ENCODE assay signal across 22 cellular contexts in the genomic region with DNA sequence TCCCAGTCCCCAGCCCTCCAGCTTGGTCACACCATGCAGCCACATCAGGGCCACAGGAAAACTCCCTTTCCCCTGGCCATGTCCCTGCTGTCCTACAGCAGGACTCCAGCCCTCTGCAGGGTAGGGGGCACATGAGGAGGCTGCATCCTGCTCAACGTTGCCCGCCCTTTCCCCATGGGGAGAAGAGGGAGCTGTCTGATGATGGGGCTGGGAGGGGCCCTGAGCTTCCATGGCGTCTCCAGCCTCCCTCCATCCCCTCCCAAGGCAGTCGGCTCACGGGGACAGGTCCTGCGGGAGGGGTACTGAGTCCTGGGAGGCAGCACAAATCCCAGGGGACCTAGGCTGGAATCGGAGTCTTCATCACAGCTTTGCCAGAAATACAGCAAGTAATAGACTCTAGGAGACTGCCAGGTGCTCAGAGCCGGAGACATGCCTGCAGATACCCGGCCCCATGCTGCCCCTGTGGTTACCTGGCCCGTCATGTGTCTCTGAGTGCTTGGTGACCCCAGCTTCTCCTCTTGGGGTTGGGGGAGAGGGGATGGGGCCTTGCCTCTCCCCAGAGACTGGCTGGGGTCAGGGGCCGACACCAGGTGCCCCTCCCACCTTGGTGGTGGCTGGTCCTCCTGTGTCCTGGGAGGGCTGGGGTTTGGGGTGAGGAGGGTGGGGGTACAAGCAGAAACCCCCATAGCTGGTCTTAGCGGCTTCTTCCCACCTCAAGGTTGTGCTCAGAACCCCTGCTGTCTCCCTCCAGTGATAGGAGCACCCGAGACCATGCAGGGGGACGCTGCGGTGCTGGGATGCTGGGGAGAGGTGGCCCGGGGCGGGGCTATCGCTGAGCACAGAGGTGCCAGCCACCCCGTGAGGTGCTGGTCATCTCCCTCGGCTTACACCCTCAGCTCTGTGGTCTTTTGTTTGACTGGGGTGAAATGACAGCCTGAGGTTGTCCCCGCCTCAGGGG. TPM values are rescaled to one million over a fixed set of nuclear protein-coding genes. Genes with fewer than 3 reads are reported as not detected.
DNase-seq lines count a peak whose midpoint lies in the region; ATAC-seq and TF ChIP-seq lines count a peak whose summit lies in the region.
"Had no signal": no experiment of that assay in that cellular context is flagged by ENCODE, and none has a peak within 500 bp of the region (broad histone marks: within the 10 kb centered on the region; RNA-seq: fewer than 3 reads in every experiment).

No MANE protein-coding gene starts in this region.

- H3K36me3 ChIP-seq in mesenchymal stem cell (ENCODE audit: control insufficient read depth in 1 of 2, insufficient read depth in 2 of 2, low read depth in 1 of 2, low read length in 2 of 2) = no peaks in the 10 kb centered on the region
- no peaks in the 10 kb centered on the region for H3K36me3 ChIP-seq in esophagus muscularis mucosa

- peak overlapping the region in 1 of 2 experiments; percentile 29 for H3K4me3 ChIP-seq in mesenchymal stem cell (ENCODE audit: insufficient read depth in 1 of 2, low read depth in 1 of 2, low read length in 2 of 2)
- no peak overlapping the region for H3K4me3 ChIP-seq in esophagus muscularis mucosa
- H3K4me3 ChIP-seq: GM12878, GM23248 had no signal

- no peak overlapping the region for H3K9ac ChIP-seq in mesenchymal stem cell (ENCODE audit: low read length)
- H3K9ac ChIP-seq: GM23248 had no signal

- H4K8ac ChIP-seq in mesenchymal stem cell (ENCODE audit: low read length) = no peak overlapping the region

- ATAC-seq in stimulated activated naive CD8-positive, alpha-beta T cell treated with anti-CD3 and anti-CD28 coated beads, Interleukin-15, amount 100 ng/mL, for 72 hours = peak; percentile 24
- ATAC-seq in stimulated activated naive CD8-positive, alpha-beta T cell treated with anti-CD3 and anti-CD28 coated beads, Interleukin-15, Interleukin-2, amounts not matched to agents 100 U/mL and 50 U/mL, for 24 hours = no peak
- no peak for ATAC-seq in stimulated activated naive B cell treated with anti-CD40 and anti-IgM and Interleukin-4, amounts not matched to agents 10 μg/mL and 1 μg/mL and 100 μg/mL, for 72 hours (replicated peaks)
- ATAC-seq: GM12878, HCT116 had no signal

- no peak overlapping the region for H2BK5ac ChIP-seq in mesenchymal stem cell (ENCODE audit: low read depth, low read length, poor library complexity, severe bottlenecking)

- H4K91ac ChIP-seq in mesenchymal stem cell (ENCODE audit: low read length) = no peak overlapping the region

- H3K79me1 ChIP-seq in mesenchymal stem cell (replicated peaks; ENCODE audit: low read length, poor library complexity, severe bottlenecking) = no peaks in the 10 kb centered on the region

- H2BK12ac ChIP-seq in mesenchymal stem cell (ENCODE audit: low read length in 2 of 2) = no peak overlapping the region

- H3K4me2 ChIP-seq in mesenchymal stem cell (ENCODE audit: low read length, poor library complexity, severe bottlenecking) = no peak overlapping the region

- intact Hi-C loops in esophagus muscularis mucosa (cut with DNase I) = no loop called here

- H2AFZ ChIP-seq in mesenchymal stem cell (ENCODE audit: low read depth, low read length) = no peak overlapping the region
- H2AFZ ChIP-seq: GM23248 had no signal

- no peak overlapping the region for H3K4ac ChIP-seq in mesenchymal stem cell (ENCODE audit: low read depth in 1 of 2, low read length in 2 of 2)

- TF ChIP-seq CTCF in GM20000 (IDR thresholded peaks at IDR 0.05; ENCODE audit: extremely low read depth, missing control alignments) (no peak), esophagus muscularis mucosa (IDR thresholded peaks at IDR 0.05) (no peak)

- H3K36me3 Mint-ChIP-seq in stimulated activated naive B cell treated with anti-CD40 and anti-IgM and Interleukin-4, amounts not matched to agents 10 μg/mL and 1 μg/mL and 100 μg/mL, for 72 hours = no peaks in the 10 kb centered on the region

- H3K27me3 ChIP-seq in mesenchymal stem cell (ENCODE audit: control insufficient read depth in 1 of 2, insufficient read depth in 1 of 2, low read length in 2 of 2) (peaks cover 14 to 65% of the 10 kb centered on the region in 2 experiments), esophagus muscularis mucosa (peaks cover 0 to 54% (median 0%) of the 10 kb centered on the region in 4 donors)

- WGBS in mesenchymal stem cell = 85% methylated on average over 20 of the region's 21 CpGs
- WGBS in esophagus muscularis mucosa = 77% methylated on average over 13 of the region's 21 CpGs

- no peak overlapping the region for H3K23ac ChIP-seq in mesenchymal stem cell (ENCODE audit: low read length in 2 of 2)

- H2AK5ac ChIP-seq in mesenchymal stem cell (ENCODE audit: low read length, severe bottlenecking) = no peak overlapping the region

- no peak for DNase-seq in stimulated activated naive CD8-positive, alpha-beta T cell treated with anti-CD3 and anti-CD28 coated beads, Interleukin-15, amount 100 ng/mL, for 72 hours
- DNase-seq in stimulated activated naive CD8-positive, alpha-beta T cell treated with anti-CD3 and anti-CD28 coated beads, Interleukin-15, Interleukin-2, amounts not matched to agents 100 U/mL and 50 U/mL, for 24 hours = no peak
- DNase-seq in GM20000 (ENCODE audit: low spot score) (peak; percentile 11), mesenchymal stem cell (no peak), esophagus muscularis mucosa (ENCODE audit: extremely low spot score) (no peak), NCI-H2081 (lab: John Stamatoyannopoulos, UW) (no peak)
- no peak for DNase-seq in stimulated activated naive B cell treated with anti-CD40 and anti-IgM and Interleukin-4, amounts not matched to agents 10 μg/mL and 1 μg/mL and 100 μg/mL, for 72 hours
- DNase-seq: DMS79 treated with DMSO at 0.1 percent for 48 hours; GM23248; NCI-H1105; NCI-H146; NCI-H2029 treated with DMSO at 0.1 percent for 48 hours; NCI-H2171; NCI-H345; NCI-H524; NCI-H774; NK-92 treated with Interleukin-12 subunit alpha and Interleukin-12 subunit beta, amount 100 ng/mL, for 24 hours had no signal

- H3K9me3 Mint-ChIP-seq in stimulated activated naive CD8-positive, alpha-beta T cell treated with anti-CD3 and anti-CD28 coated beads, Interleukin-15, amount 100 ng/mL, for 72 hours = no peaks in the 10 kb centered on the region
- no peaks in the 10 kb centered on the region for H3K9me3 Mint-ChIP-seq in stimulated activated naive B cell treated with anti-CD40 and anti-IgM and Interleukin-4, amounts not matched to agents 10 μg/mL and 1 μg/mL and 100 μg/mL, for 72 hours

- H2BK15ac ChIP-seq in mesenchymal stem cell (ENCODE audit: low read depth, poor library complexity, severe bottlenecking) = peak overlapping the region; percentile 65

- no peaks in the 10 kb centered on the region for H3K4me1 Mint-ChIP-seq in stimulated activated naive CD8-positive, alpha-beta T cell treated with anti-CD3 and anti-CD28 coated beads, Interleukin-15, amount 100 ng/mL, for 72 hours
- no peaks in the 10 kb centered on the region for H3K4me1 Mint-ChIP-seq in stimulated activated naive B cell treated with anti-CD40 and anti-IgM and Interleukin-4, amounts not matched to agents 10 μg/mL and 1 μg/mL and 100 μg/mL, for 72 hours
- H3K4me1 Mint-ChIP-seq: IgD-negative memory B cell had no signal

- peaks cover 7% of the 10 kb centered on the region for H3K27me3 Mint-ChIP-seq in stimulated activated naive CD8-positive, alpha-beta T cell treated with anti-CD3 and anti-CD28 coated beads, Interleukin-15, amount 100 ng/mL, for 72 hours
- peaks cover 15 to 28% of the 10 kb centered on the region in 2 donors for H3K27me3 Mint-ChIP-seq in stimulated activated naive B cell treated with anti-CD40 and anti-IgM and Interleukin-4, amounts not matched to agents 10 μg/mL and 1 μg/mL and 100 μg/mL, for 72 hours

- H3K4me3 Mint-ChIP-seq in stimulated activated naive CD8-positive, alpha-beta T cell treated with anti-CD3 and anti-CD28 coated beads, Interleukin-15, amount 100 ng/mL, for 72 hours = no peak overlapping the region
- no peak overlapping the region for H3K4me3 Mint-ChIP-seq in stimulated activated naive B cell treated with anti-CD40 and anti-IgM and Interleukin-4, amounts not matched to agents 10 μg/mL and 1 μg/mL and 100 μg/mL, for 72 hours
- H3K4me3 Mint-ChIP-seq: IgD-negative memory B cell had no signal

- no peak overlapping the region for H3K27ac Mint-ChIP-seq in stimulated activated naive CD8-positive, alpha-beta T cell treated with anti-CD3 and anti-CD28 coated beads, Interleukin-15, amount 100 ng/mL, for 72 hours
- no peak overlapping the region for H3K27ac Mint-ChIP-seq in stimulated activated naive B cell treated with anti-CD40 and anti-IgM and Interleukin-4, amounts not matched to agents 10 μg/mL and 1 μg/mL and 100 μg/mL, for 72 hours
- H3K27ac Mint-ChIP-seq: IgD-negative memory B cell had no signal

- H3K27ac ChIP-seq in mesenchymal stem cell (ENCODE audit: low read length, poor library complexity, severe bottlenecking) = no peak overlapping the region
- H3K27ac ChIP-seq in esophagus muscularis mucosa (replicated peaks in 1 of 4) = no peak overlapping the region
- H3K27ac ChIP-seq: C4-2B, GM23248, RWPE1 had no signal

- no peak for TF ChIP-seq POLR2A in esophagus muscularis mucosa (IDR thresholded peaks at IDR 0.05; ENCODE audit: low read depth)

- TF ChIP-seq EP300 in esophagus muscularis mucosa (IDR thresholded peaks at IDR 0.05) = no peak

- H3K4me1 ChIP-seq in mesenchymal stem cell (ENCODE audit: control insufficient read depth, insufficient read depth, low read depth, low read length) (peaks cover 12% of the 10 kb centered on the region), esophagus muscularis mucosa (peaks cover 0 to 7% (median 6%) of the 10 kb centered on the region in 4 donors)

- no peak overlapping the region for H3K18ac ChIP-seq in mesenchymal stem cell (ENCODE audit: low read depth in 1 of 2, low read length in 2 of 2)

- no peak overlapping the region for H3K14ac ChIP-seq in mesenchymal stem cell (ENCODE audit: low read length in 2 of 2)

- H3K9me3 ChIP-seq in mesenchymal stem cell (ENCODE audit: control insufficient read depth, low read length) (peaks cover 3% of the 10 kb centered on the region), esophagus muscularis mucosa (no peaks in the 10 kb centered on the region)

- H2BK120ac ChIP-seq in mesenchymal stem cell (ENCODE audit: low read depth, low read length) = no peak overlapping the region

RNA-seq across cellular contexts. Expression of a gene that starts 2.3 kb away (rescaled TPM):
- not detected for polyA plus RNA-seq in mesenchymal stem cell (2013, experiment 1 of 2)
- not detected for polyA plus RNA-seq in mesenchymal stem cell (2013, experiment 2 of 2)
- total RNA-seq in esophagus muscularis mucosa = under 1 TPM in 1 of 4 donors, not detected in 3; 0.46 TPM
- total RNA-seq: GM23248 had no signal
- polyA plus RNA-seq: GM12878, GM23248, IgD-negative memory B cell had no signal

RNA-seq across cellular contexts. Expression of a gene that starts 11.3 kb away (rescaled TPM):
- not detected for polyA plus RNA-seq in mesenchymal stem cell (2013, experiment 1 of 2)
- polyA plus RNA-seq in mesenchymal stem cell (2013, experiment 2 of 2) = not detected
- total RNA-seq in esophagus muscularis mucosa = not detected
- total RNA-seq: GM12878, GM23248 had no signal
- polyA plus RNA-seq: GM12878, GM23248, IgD-negative memory B cell had no signal
